Comparison of ENCODE assay signal across 1 cellular context in genomic region chr19:19385900-19386339, GRCh38.
TF ChIP-seq lines count a peak whose summit lies in the region.

No MANE protein-coding gene starts in this region.

TF ChIP-seq in IMR-90, 13 proteins besides CTCF, POLR2A, EP300 and RAD21:
- TF ChIP-seq SMC3 (IDR thresholded peaks at IDR 0.05; ENCODE audit: low read depth, low read length) (no peak), CEBPB (IDR thresholded peaks at IDR 0.05; ENCODE audit: low read depth, low read length) (no peak), ELK1 (IDR thresholded peaks at IDR 0.05; ENCODE audit: borderline replicate concordance, low read depth, low read length) (no peak), FOS (IDR thresholded peaks at IDR 0.05; ENCODE audit: low read depth, low read length) (no peak), MXI1 (IDR thresholded peaks at IDR 0.05; ENCODE audit: borderline replicate concordance, low read depth, low read length) (no peak), BHLHE40 (IDR thresholded peaks at IDR 0.05; ENCODE audit: low read depth, low read length) (no peak), CHD1 (IDR thresholded peaks at IDR 0.05; ENCODE audit: low read depth, low read length) (no peak), RCOR1 (IDR thresholded peaks at IDR 0.05; ENCODE audit: insufficient replicate concordance, low read length) (no peak), NFE2L2 (IDR thresholded peaks at IDR 0.05; ENCODE audit: low read depth, low read length) (no peak), MAFK (IDR thresholded peaks at IDR 0.05; ENCODE audit: low read depth, low read length) (no peak), RFX5 (IDR thresholded peaks at IDR 0.05; ENCODE audit: low read depth, low read length) (no peak), USF2 (IDR thresholded peaks at IDR 0.05; ENCODE audit: low read depth, low read length) (no peak), MAZ (IDR thresholded peaks at IDR 0.05; ENCODE audit: borderline replicate concordance, low read depth, low read length) (no peak; the same call in 1 of the 2 replicates)
